Comparison of ENCODE assay signal across 32 cellular contexts in the genomic region with DNA sequence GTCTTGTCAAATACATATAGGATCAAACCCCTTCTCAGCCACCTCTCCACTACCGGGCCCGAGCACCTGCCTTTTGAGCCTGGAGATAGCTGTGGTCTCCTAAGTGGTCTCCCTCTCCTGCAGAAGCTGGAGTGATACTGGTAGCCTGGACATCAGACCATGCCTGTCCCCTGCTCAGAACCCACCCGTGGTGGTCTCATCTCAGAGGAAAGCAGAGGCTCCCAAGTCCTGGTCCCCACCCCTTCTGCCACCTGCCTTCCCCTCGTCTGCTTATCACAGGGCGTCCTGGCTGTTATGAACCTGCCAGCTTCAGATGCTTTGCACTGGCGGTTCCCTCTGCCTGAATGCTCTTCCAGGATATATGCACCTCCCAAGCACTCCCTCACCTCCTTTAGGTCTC.
"Had no signal": no experiment of that assay in that cellular context is flagged by ENCODE, and none has a peak within 500 bp of the region (broad histone marks: within the 10 kb centered on the region; RNA-seq: fewer than 3 reads in every experiment).

No MANE protein-coding gene starts in this region.

- DNase-seq: activated B cell treated with CpG ODN at 0.5 μM for 24 hours; activated CD4-positive, alpha-beta memory T cell treated with anti-CD3 and anti-CD28 coated beads for 36 hours; activated CD4-positive, alpha-beta T cell treated with anti-CD3 and anti-CD28 coated beads for 4 hours; activated CD4-positive, alpha-beta T cell treated with anti-CD3 and anti-CD28 coated beads, Interleukin-2, amount 10 ng/mL, durations not matched to agents 24 days and 14 days; activated CD4-positive, alpha-beta T cell treated with anti-CD3 and anti-CD28 coated beads, Interleukin-2, amount 50 U/mL, for 1 hour; activated CD4-positive, alpha-beta T cell treated with anti-CD3 and anti-CD28 coated beads, Interleukin-2, amount 50 U/mL, for 4 hours; activated CD4-positive, CD25-positive, alpha-beta regulatory T cell treated with anti-CD3 and anti-CD28 coated beads, Interleukin-2, amount 50 U/mL, for 72 hours; activated CD8-positive, alpha-beta memory T cell treated with anti-CD3 and anti-CD28 coated beads, Interleukin-2, amount 50 U/mL, for 4 hours; activated CD8-positive, alpha-beta T cell treated with anti-CD3 and anti-CD28 coated beads for 36 hours; activated effector memory CD4-positive, alpha-beta T cell treated with anti-CD3 and anti-CD28 coated beads, Interleukin-2, amount 50 U/mL, for 16 hours; activated gamma-delta T cell treated with Interleukin-2 at 50 U/mL for 16 hours; activated naive CD4-positive, alpha-beta T cell; activated naive CD4-positive, alpha-beta T cell treated with anti-CD3 and anti-CD28 coated beads for 36 hours; activated naive CD4-positive, alpha-beta T cell treated with anti-CD3 and anti-CD28 coated beads, Interleukin-2, amount 50 U/mL, for 16 hours; activated naive CD8-positive, alpha-beta T cell treated with anti-CD3 and anti-CD28 coated beads for 36 hours; activated T-cell treated with anti-CD3 and anti-CD28 coated beads for 4 hours; activated T-cell treated with anti-CD3 and anti-CD28 coated beads, Interleukin-2, amount 50 U/mL, for 1 hour; activated T-cell treated with anti-CD3 and anti-CD28 coated beads, Interleukin-2, amount 50 U/mL, for 4 hours; activated T-cell treated with anti-CD3 and anti-CD28 coated beads, Interleukin-2, amount 50 U/mL, for 72 hours; adrenal gland; amniotic stem cell; body of pancreas; brain microvascular endothelial cell; central memory CD4-positive, alpha-beta T cell; SW 1271; T-helper 1 cell; T-helper 2 cell; T-helper 9 cell had no signal

- H3K9me3 ChIP-seq: adrenal gland, body of pancreas, breast epithelium had no signal

- H3K4me3 ChIP-seq: adrenal gland, body of pancreas, breast epithelium had no signal

- FAIRE-seq: astrocyte, TTC549 had no signal

- H3K36me3 ChIP-seq: adrenal gland, brain microvascular endothelial cell, breast epithelium had no signal

- H3K4me1 ChIP-seq: adrenal gland, body of pancreas, breast epithelium had no signal

- H3K27ac ChIP-seq: adrenal gland, body of pancreas, brain microvascular endothelial cell, breast epithelium, VCaP had no signal

- H3K27me3 ChIP-seq: adrenal gland, body of pancreas, breast epithelium had no signal
